34 cellular contexts compared by ENCODE assay signal in the genomic region with DNA sequence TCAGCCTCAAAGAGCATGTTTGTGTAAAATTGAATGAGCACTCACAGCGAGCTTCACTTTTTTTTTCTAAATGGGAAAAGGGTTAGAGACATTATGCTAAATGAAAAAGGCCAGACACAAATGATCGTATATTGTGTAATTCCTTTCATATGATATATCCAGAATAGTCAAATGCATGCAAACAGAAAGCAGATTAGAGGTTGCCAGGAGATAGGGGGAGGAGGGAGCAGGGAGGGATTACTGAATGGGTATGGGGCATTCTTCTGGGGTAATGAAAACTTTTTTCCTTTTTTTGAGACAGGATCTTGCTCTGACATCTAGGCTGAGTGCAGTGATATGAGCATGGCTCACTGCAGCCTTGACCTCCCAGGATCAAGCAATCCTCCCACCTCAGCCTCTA.
"Had no signal": no experiment of that assay in that cellular context is flagged by ENCODE, and none has a peak within 500 bp of the region (broad histone marks: within the 10 kb centered on the region; RNA-seq: fewer than 3 reads in every experiment).

No MANE protein-coding gene starts in this region.

- H3K9ac ChIP-seq: KMS-11 had no signal

- H3K27ac ChIP-seq: KMS-11 had no signal

- H3K4me3 ChIP-seq: MG63 had no signal

- H3K4me2 ChIP-seq: KMS-11 had no signal

- H3K27me3 ChIP-seq: MG63 had no signal

- H3K36me3 ChIP-seq: MG63 had no signal

- H3K9me3 ChIP-seq: MG63 had no signal

- DNase-seq: Karpas-422, Kasumi-1, KG1, MG63, MM.1S, MV-4-11, NCI-H1048, NCI-H1092, NCI-H1092 treated with DMSO at 0.1 percent for 48 hours, NCI-H1105, NCI-H1105 treated with DMSO at 0.1 percent for 48 hours, NCI-H1417, NCI-H1417 treated with DMSO at 0.1 percent for 48 hours, NCI-H1436, NCI-H1436 treated with DMSO at 0.1 percent for 48 hours, NCI-H146, NCI-H1694, NCI-H1694 treated with DMSO at 0.1 percent for 48 hours, NCI-H187, NCI-H187 treated with DMSO at 0.1 percent for 48 hours, NCI-H1930, NCI-H2029, NCI-H2029 treated with DMSO at 0.1 percent for 48 hours, NCI-H2081, NCI-H2081 treated with DMSO at 0.1 percent for 48 hours, NCI-H2107, NCI-H2171, NCI-H2171 treated with DMSO at 0.1 percent for 48 hours, NCI-H2227 treated with DMSO at 0.1 percent for 48 hours, NCI-H226, NCI-H345, NCI-H446, NCI-H446 treated with DMSO at 0.1 percent for 48 hours had no signal
